ENCODE assay signal across 19 cellular contexts in genomic region chr20:19712737-19713260, GRCh38. TPM values are rescaled to one million over a fixed set of nuclear protein-coding genes. Genes with fewer than 3 reads are reported as not detected.
A peak's percentile ranks its signal among the peaks of the same experiment; 100 is the strongest.
DNase-seq lines count a peak whose midpoint lies in the region; ATAC-seq and TF ChIP-seq lines count a peak whose summit lies in the region.
"Had no signal": no experiment of that assay in that cellular context is flagged by ENCODE, and none has a peak within 500 bp of the region (broad histone marks: within the 10 kb centered on the region; RNA-seq: fewer than 3 reads in every experiment).

No MANE protein-coding gene starts in this region.

- H2BK5ac ChIP-seq in IMR-90 (ENCODE audit: low read depth, low read length, poor library complexity, severe bottlenecking): no peak overlapping the region

- H3K9ac ChIP-seq in IMR-90 (ENCODE audit: low read depth, low read length): no peak overlapping the region

- no peaks in the 10 kb centered on the region for H3K79me1 ChIP-seq in IMR-90 (ENCODE audit: low read depth in 1 of 2, low read length in 2 of 2)

- no peak for TF ChIP-seq EP300 in transverse colon (IDR thresholded peaks at IDR 0.05; ENCODE audit: low read depth)

- WGBS in IMR-90 (ENCODE audit: extremely low coverage in 2 of 2, insufficient read length in 1 of 2), 2 experiments: 10% methylated on average over 2 of the region's 4 CpGs; no CpG with 5 or more reads in 1 of the 2 experiments
- 48 to 67% methylated on average over 4 of the region's 4 CpGs for WGBS in transverse colon (ENCODE audit: low coverage in 1 of 2), 2 donors

- H3K27me3 ChIP-seq in IMR-90 (ENCODE audit: control insufficient read depth, insufficient read depth, low read length): peaks cover 17% of the 10 kb centered on the region
- no peaks in the 10 kb centered on the region for H3K27me3 ChIP-seq in transverse colon

- no peak overlapping the region for H3K4me3 ChIP-seq in IMR-90 (ENCODE audit: insufficient read depth, low read depth, low read length)
- H3K4me3 ChIP-seq in transverse colon: no peak overlapping the region

- dilution Hi-C loops in IMR-90 (cut with HindIII; ENCODE audit: low sequenced_read_pairs, unreplicated experiment): no loop called here

- no peak for TF ChIP-seq POLR2A in IMR-90 (IDR thresholded peaks at IDR 0.05; ENCODE audit: low read depth, low read length)
- TF ChIP-seq POLR2A in transverse colon (IDR thresholded peaks at IDR 0.05): no peak

- CTCF ChIA-PET in IMR-90 (lab: Yijun Ruan, JAX): interaction anchor here (0.6 kb wide), 1 partner anchor 9 kb away, joined by 3 read pairs; no protein-coding TSS in a partner anchor

- H3K9me3 ChIP-seq in IMR-90 (ENCODE audit: control insufficient read depth, insufficient read depth, low read length) (peaks cover 12% of the 10 kb centered on the region; the same call in 1 of the 2 replicates), transverse colon (no peaks in the 10 kb centered on the region)

- no TSS peak for BruUV-seq in IMR-90 (replicated peaks; lab: Mats Ljungman, UMichigan)

- POLR2A ChIA-PET in IMR-90 (lab: Charles Lee; ENCODE audit: unreplicated experiment): no interaction called here

- H3K4me2 ChIP-seq in IMR-90 (ENCODE audit: low read depth, low read length): no peak overlapping the region

- TF ChIP-seq CTCF in IMR-90 (conservative IDR thresholded peaks at IDR 0.05; ENCODE audit: low read depth, low read length): no peak
- no peak for TF ChIP-seq CTCF in transverse colon (IDR thresholded peaks at IDR 0.05)

- intact Hi-C loops in IMR-90 (cut with micrococcal nuclease): no loop called here
- intact Hi-C loops in transverse colon (cut with DNase I; ENCODE audit: low total_unique reads): no loop called here
- intact Hi-C loops in left ventricle myocardium superior (cut with micrococcal nuclease): no loop called here

- no peak overlapping the region for H2AFZ ChIP-seq in IMR-90 (replicated peaks; ENCODE audit: low read length, poor library complexity)

- peak; percentile 85 for ATAC-seq in IMR-90 (ENCODE audit: low read depth)
- no peak for ATAC-seq in left ventricle myocardium superior

- no peak overlapping the region for H4K91ac ChIP-seq in IMR-90 (ENCODE audit: insufficient read depth, low read depth, low read length)

- no peak for TF ChIP-seq RAD21 in IMR-90 (IDR thresholded peaks at IDR 0.05; ENCODE audit: low read length)

- H2AK5ac ChIP-seq in IMR-90 (ENCODE audit: low read depth, low read length): no peak overlapping the region

- H2BK15ac ChIP-seq in IMR-90 (ENCODE audit: low read depth, low read length): no peak overlapping the region

- H2AK9ac ChIP-seq in IMR-90 (replicated peaks; ENCODE audit: low read depth, low read length, poor library complexity): no peak overlapping the region

- H3K4me1 ChIP-seq in IMR-90 (ENCODE audit: control insufficient read depth, insufficient read depth, low read length) (peaks cover 14% of the 10 kb centered on the region; the same call in 1 of the 2 replicates), transverse colon (peaks cover 19 to 58% (median 29%) of the 10 kb centered on the region in 4 donors)

- peaks cover 6% of the 10 kb centered on the region for H3K9me1 ChIP-seq in IMR-90 (ENCODE audit: insufficient read depth, low read length)

- no peak overlapping the region for H2BK20ac ChIP-seq in IMR-90 (ENCODE audit: low read depth, low read length)

- H2BK120ac ChIP-seq in IMR-90 (ENCODE audit: low read depth, low read length): no peak overlapping the region

- H3K4ac ChIP-seq in IMR-90 (ENCODE audit: low read depth, low read length): no peak overlapping the region; the same call in 1 of the 2 replicates

- in situ Hi-C loops in IMR-90 (cut with MboI; ENCODE audit: low sequenced_read_pairs) (no loop called here), transverse colon (cut with MboI; ENCODE audit: low pct_ligation_motif_present in 1 of 4, low pct_unique_long_range_greater_than_20kb in 1 of 4, low sequenced_read_pairs in 3 of 4) (no loop called here)

- no peak overlapping the region for H3K14ac ChIP-seq in IMR-90 (replicated peaks; ENCODE audit: low read depth, low read length)

- H3K56ac ChIP-seq in IMR-90 (ENCODE audit: extremely low read depth, insufficient read depth, low read length): no peak overlapping the region

- 0 out of 2 replicates have a peak overlapping the region, but pooled peaks have one; percentile 31 for H3K23ac ChIP-seq in IMR-90 (ENCODE audit: low read depth, low read length)

- no peak overlapping the region for H4K8ac ChIP-seq in IMR-90 (ENCODE audit: low read depth in 2 of 2, low read length in 2 of 2)

- no peak overlapping the region for H3K18ac ChIP-seq in IMR-90 (ENCODE audit: low read depth, low read length)

- no peaks in the 10 kb centered on the region for H4K20me1 ChIP-seq in IMR-90 (ENCODE audit: insufficient read depth, low read length)

- H3K36me3 ChIP-seq in IMR-90 (ENCODE audit: control insufficient read depth, insufficient read depth, low read length): no peaks in the 10 kb centered on the region
- H3K36me3 ChIP-seq in transverse colon: no peaks in the 10 kb centered on the region

- H4K5ac ChIP-seq in IMR-90 (ENCODE audit: low read depth, low read length): no peak overlapping the region

- DNase-seq in IMR-90: peak; percentile 8
- peak; percentile 61 for DNase-seq in astrocyte of the hippocampus (ENCODE audit: low read depth, low spot score)
- DNase-seq in left kidney (ENCODE audit: low read depth, low spot score): peak; percentile 79
- no peak for DNase-seq in transverse colon
- no peak for DNase-seq in left ventricle myocardium superior
- no peak for DNase-seq in pons (ENCODE audit: low spot score)
- no peak for DNase-seq in NCI-H1105 (lab: John Stamatoyannopoulos, UW)
- DNase-seq: AML-193; amniotic stem cell; effector memory CD4-positive, alpha-beta T cell; H7; islet precursor cell; Karpas-422; NCI-H1092; NCI-H2107; NCI-H524 treated with DMSO at 0.1 percent for 48 hours; nephron progenitor cell; OCI-M1 had no signal

- H3K27ac ChIP-seq in IMR-90 (ENCODE audit: insufficient read depth, low read length): no peak overlapping the region
- peak overlapping the region; percentile 21 to 72 (median 35) for H3K27ac ChIP-seq in transverse colon

TF ChIP-seq in IMR-90, 13 proteins besides CTCF, POLR2A, EP300 and RAD21:
- TF ChIP-seq MAZ (IDR thresholded peaks at IDR 0.05; ENCODE audit: borderline replicate concordance, low read depth, low read length) (no peak), NFE2L2 (IDR thresholded peaks at IDR 0.05; ENCODE audit: low read depth, low read length) (no peak), USF2 (IDR thresholded peaks at IDR 0.05; ENCODE audit: low read depth, low read length) (no peak), ELK1 (IDR thresholded peaks at IDR 0.05; ENCODE audit: borderline replicate concordance, low read depth, low read length) (no peak), CHD1 (IDR thresholded peaks at IDR 0.05; ENCODE audit: low read depth, low read length) (no peak), MAFK (IDR thresholded peaks at IDR 0.05; ENCODE audit: low read depth, low read length) (no peak), RCOR1 (IDR thresholded peaks at IDR 0.05; ENCODE audit: insufficient replicate concordance, low read length) (no peak), FOS (IDR thresholded peaks at IDR 0.05; ENCODE audit: low read depth, low read length) (no peak), SMC3 (IDR thresholded peaks at IDR 0.05; ENCODE audit: low read depth, low read length) (no peak), CEBPB (IDR thresholded peaks at IDR 0.05; ENCODE audit: low read depth, low read length) (no peak), MXI1 (IDR thresholded peaks at IDR 0.05; ENCODE audit: borderline replicate concordance, low read depth, low read length) (no peak), RFX5 (IDR thresholded peaks at IDR 0.05; ENCODE audit: low read depth, low read length) (no peak), BHLHE40 (IDR thresholded peaks at IDR 0.05; ENCODE audit: low read depth, low read length) (no peak)

RNA-seq across cellular contexts. Expression of gene RIN2, which starts 45.3 kb away (rescaled TPM):
- 61.4 and 72.2 TPM in 2 replicates for total RNA-seq in IMR-90 (2012; rRNA removed)
- 16.1 and 16.8 TPM in 2 replicates for polyA plus RNA-seq in IMR-90 (2012; rRNA removed)
- polyA plus RNA-seq in IMR-90 (2012; cell fraction: cytosol; rRNA removed): 7.9 and 9.9 TPM in 2 replicates
- 14.3 and 33.4 TPM in 2 replicates for polyA plus RNA-seq in IMR-90 (2012; cell fraction: nucleus; rRNA removed; ENCODE audit: low replicate concordance)
- 100 to 1,000 TPM in 2 of 4 donors, 10 to 100 TPM in 2; 53.2 to 157 (median 104) TPM for total RNA-seq in transverse colon
- 64.0 TPM for total RNA-seq in left ventricle myocardium superior
- total RNA-seq: T-helper 1 cell treated with Interleukin-12 subunit alpha and Interleukin-12 subunit beta and Interleukin-4 antibody, amounts not matched to agents 30 ng/mL and 1 ng/mL, for 36 hours had no signal

Comparison
In these comparisons a context has a peak if more than half of its experiments do, and no peak if none do; other contexts are left out.
1. DNase-seq: peak in IMR-90 (single experiment), astrocyte of the hippocampus (single experiment) and left kidney (single experiment); none in transverse colon (single experiment), left ventricle myocardium superior (single experiment), pons (single experiment) and NCI-H1105 (single experiment).